ENCODE assay signal across 8 cellular contexts in the genomic region with DNA sequence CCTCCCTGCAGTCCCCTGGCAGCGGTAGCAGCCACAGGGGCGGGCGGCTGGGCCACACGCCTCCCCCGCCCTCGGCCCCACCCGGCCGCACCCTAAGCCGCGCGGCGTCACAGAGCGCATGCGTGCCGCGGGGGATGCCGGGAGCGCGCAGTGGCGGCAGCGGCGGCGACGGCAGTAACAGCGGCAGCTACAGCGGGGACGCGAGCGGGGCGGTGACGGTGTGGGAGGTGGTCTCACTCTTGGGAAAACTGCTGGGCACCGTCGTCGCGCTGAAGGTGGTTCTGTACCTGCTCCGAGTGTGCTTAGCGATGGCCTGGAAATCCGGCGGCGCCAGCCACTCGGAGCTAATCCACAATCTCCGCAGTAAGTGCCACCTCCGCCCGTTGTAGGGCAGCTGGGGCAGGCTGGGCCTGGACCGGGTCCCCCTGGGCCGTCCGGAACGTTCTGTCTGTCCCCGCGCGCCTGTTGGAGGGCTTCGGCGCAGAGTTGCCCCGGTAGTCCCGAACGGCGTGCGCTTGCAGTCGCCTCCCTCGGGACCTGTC. TPM values are rescaled to one million over a fixed set of nuclear protein-coding genes. Genes with fewer than 3 reads are reported as not detected.
A peak's percentile ranks its signal among the peaks of the same experiment; 100 is the strongest.
DNase-seq lines count a peak whose midpoint lies in the region; ATAC-seq and TF ChIP-seq lines count a peak whose summit lies in the region.

PCMT1 (plus strand) TSS at position 148 of the 542 bp plus-strand sequence; CDS start at position 309, 161 bp downstream.

- no peak for TF ChIP-seq CTCF in VCaP (conservative IDR thresholded peaks at IDR 0.05)
- TF ChIP-seq CTCF in breast epithelium (IDR thresholded peaks at IDR 0.05): no peak

- peak within 1 kb of the TSS; percentile 89 for H2AFZ ChIP-seq in ACC112 (ENCODE audit: low read length, unreplicated experiment)

- no peaks in the 10 kb centered on the region for H3K9me3 ChIP-seq in breast epithelium
- H3K9me3 ChIP-seq in iPS-20b (ENCODE audit: insufficient read depth, low read depth, low read length): no peaks in the 10 kb centered on the region

- H3K4me3 ChIP-seq in ACC112 (ENCODE audit: low read depth, low read length) (peak within 1 kb of the TSS; percentile 97), breast epithelium (peak within 1 kb of the TSS; percentile 90 to 100 (median 94)), iPS-20b (ENCODE audit: low read length) (peak within 1 kb of the TSS; percentile 92), skin epidermis (peak within 1 kb of the TSS; percentile 79 to 97 (median 90))

- TF ChIP-seq POLR2A in breast epithelium (IDR thresholded peaks at IDR 0.05): peak; percentile 21

- H3K36me3 ChIP-seq in ACC112 (ENCODE audit: insufficient read depth, low read length): no peaks in the 10 kb centered on the region
- H3K36me3 ChIP-seq in breast epithelium: no peaks in the 10 kb centered on the region
- no peaks in the 10 kb centered on the region for H3K36me3 ChIP-seq in iPS-20b (ENCODE audit: insufficient read depth, low read depth, low read length)

- H3K27me3 ChIP-seq in ACC112 (ENCODE audit: insufficient read depth, low read length) (no peaks in the 10 kb centered on the region), breast epithelium (no peaks in the 10 kb centered on the region), iPS-20b (ENCODE audit: insufficient read depth, low read length) (no peaks in the 10 kb centered on the region)

- peaks cover 14% of the 10 kb centered on the region for H3K4me1 ChIP-seq in ACC112 (ENCODE audit: control insufficient read depth, insufficient read depth, low read length, unreplicated experiment)
- peaks cover 0 to 3% of the 10 kb centered on the region in 2 donors for H3K4me1 ChIP-seq in breast epithelium
- H3K4me1 ChIP-seq in iPS-20b (ENCODE audit: insufficient read depth, low read length): no peaks in the 10 kb centered on the region; the same call in 1 of the 2 replicates

- H3K27ac ChIP-seq in ACC112 (ENCODE audit: low read depth, low read length) (peak within 1 kb of the TSS; percentile 25; the same call in 1 of the 2 replicates), VCaP (peak within 1 kb of the TSS; percentile 93), breast epithelium (peak within 1 kb of the TSS; percentile 92 to 95), iPS-20b (ENCODE audit: low read length) (peak within 1 kb of the TSS; percentile 15), skin epidermis (peak within 1 kb of the TSS; percentile 43 to 96 (median 92))

- peaks cover 64% of the 10 kb centered on the region for H3K79me2 ChIP-seq in ACC112 (ENCODE audit: control insufficient read depth, insufficient read depth, low read length, unreplicated experiment)

- H3K9ac ChIP-seq in iPS-20b (ENCODE audit: low read depth, low read length): peak within 1 kb of the TSS; percentile 92

- intact Hi-C loops in breast epithelium (cut with DNase I; ENCODE audit: low total_unique reads): no loop called here

- DNase-seq in NCI-H2171 treated with DMSO at 0.1 percent for 48 hours (lab: John Stamatoyannopoulos, UW): peak; percentile 82
- peak; percentile 82 to 85 for DNase-seq in breast epithelium (ENCODE audit: low spot score in 2 of 2)

- ATAC-seq in GM18867 (IDR thresholded peaks at IDR 0.05; ENCODE audit: unreplicated experiment): peak; percentile 85
- peak; percentile 78 for ATAC-seq in HG03097 (IDR thresholded peaks at IDR 0.05; ENCODE audit: low FRiP score, unreplicated experiment)

RNA-seq across cellular contexts. Expression of gene PCMT1, which starts in this region (rescaled TPM):
- 100 to 1,000 TPM; 111 to 148 (median 121) TPM for total RNA-seq in breast epithelium

Comparison
In these comparisons a context has a peak if more than half of its experiments do, and no peak if none do; other contexts are left out.
1. Peak in every context shown above with its lines: DNase-seq, ATAC-seq, H3K4me3 ChIP-seq and H3K27ac ChIP-seq.
2. H3K27ac ChIP-seq: peak in every context shown above with its lines; median percentile 94 in breast epithelium; 93 in VCaP; 92 in skin epidermis; 25 in ACC112; 15 in iPS-20b.